Comparison of ENCODE assay signal across 15 cellular contexts in the genomic region with DNA sequence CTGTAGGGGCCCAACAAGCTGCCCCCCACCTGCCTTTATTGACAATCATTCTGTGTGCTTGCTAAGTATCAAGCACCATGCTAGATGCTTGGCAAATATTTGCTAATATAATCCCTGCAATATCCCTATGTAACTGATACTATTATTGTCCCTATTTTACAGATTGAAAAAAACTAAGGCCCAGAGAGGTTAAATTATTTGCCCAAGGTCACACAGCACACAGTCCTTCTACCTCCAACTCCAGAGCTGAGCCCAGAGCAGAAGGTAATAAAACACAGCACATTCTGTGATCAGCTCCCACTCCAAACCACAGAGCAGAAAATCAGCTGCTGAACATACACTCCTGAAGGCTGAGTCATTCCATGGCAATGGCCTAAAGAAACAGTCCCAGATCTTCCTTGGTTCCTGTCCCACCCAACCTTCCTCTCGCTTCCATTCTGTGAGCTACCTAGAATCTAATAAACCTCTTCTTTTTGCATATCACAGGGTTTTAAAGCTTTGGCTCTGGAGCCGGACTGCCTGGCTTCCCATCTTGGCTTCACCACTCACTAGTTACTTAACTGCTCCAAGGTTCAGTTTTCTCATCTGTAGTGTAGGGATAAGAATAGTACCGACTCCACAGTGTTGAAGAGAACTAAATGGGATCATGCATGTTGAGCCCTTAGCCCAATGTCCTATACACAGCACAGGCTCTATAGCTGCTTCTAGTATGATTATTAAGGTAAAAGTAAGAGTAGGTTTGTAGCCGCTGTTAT.
DNase-seq lines count a peak whose midpoint lies in the region; ATAC-seq and TF ChIP-seq lines count a peak whose summit lies in the region.
"Had no signal": no experiment of that assay in that cellular context is flagged by ENCODE, and none has a peak within 500 bp of the region (broad histone marks: within the 10 kb centered on the region; RNA-seq: fewer than 3 reads in every experiment).

No MANE protein-coding gene starts in this region.

- peak overlapping the region; percentile 76 for H3K9ac ChIP-seq in PC-3 (ENCODE audit: low read length)

- no peak for TF ChIP-seq CTCF in PC-3 (conservative IDR thresholded peaks at IDR 0.05; ENCODE audit: low read depth, low read length)
- TF ChIP-seq CTCF in epithelial cell of proximal tubule (conservative IDR thresholded peaks at IDR 0.05; ENCODE audit: low read depth, low read length): no peak
- no peak for TF ChIP-seq CTCF in sigmoid colon (IDR thresholded peaks at IDR 0.05)

- peak overlapping the region; percentile 80 for H3K4me2 ChIP-seq in PC-3 (ENCODE audit: low read length)

- H3K36me3 ChIP-seq in PC-3 (ENCODE audit: low read depth, low read length) (no peaks in the 10 kb centered on the region), sigmoid colon (no peaks in the 10 kb centered on the region)
- H3K36me3 ChIP-seq: heart right ventricle had no signal

- H3K4me1 Mint-ChIP-seq in activated T-cell treated with anti-CD3 and anti-CD28 coated beads, Interleukin-2, amount 50 U/mL, for 4 hours (ENCODE audit: low read depth): no peaks in the 10 kb centered on the region
- H3K4me1 Mint-ChIP-seq: activated B cell treated with CpG ODN at 0.5 μM for 24 hours had no signal

- peaks cover 3% of the 10 kb centered on the region for H3K27me3 Mint-ChIP-seq in activated T-cell treated with anti-CD3 and anti-CD28 coated beads, Interleukin-2, amount 50 U/mL, for 4 hours (ENCODE audit: low read depth)

- H3K4me1 ChIP-seq in PC-3 (ENCODE audit: insufficient read depth, low read length): peaks cover 26% of the 10 kb centered on the region
- no peaks in the 10 kb centered on the region for H3K4me1 ChIP-seq in sigmoid colon
- H3K4me1 ChIP-seq: heart right ventricle had no signal

- WGBS in sigmoid colon, 2 donors: 86 to 90% methylated on average over 4 of the region's 4 CpGs

- TF ChIP-seq POLR2A in sigmoid colon (IDR thresholded peaks at IDR 0.05): no peak

- H3K27me3 ChIP-seq in PC-3 (ENCODE audit: low read length) (no peaks in the 10 kb centered on the region), sigmoid colon (no peaks in the 10 kb centered on the region)
- H3K27me3 ChIP-seq: heart right ventricle had no signal

- intact Hi-C loops in PC-3 (cut with micrococcal nuclease): loop anchor here (1.0 to 2.0 kb wide), 4 partner anchors 23 to 405 kb away; no protein-coding TSS in a partner anchor
- intact Hi-C loops in sigmoid colon (cut with DNase I): no loop called here

- no peak overlapping the region for H3K4me3 Mint-ChIP-seq in activated T-cell treated with anti-CD3 and anti-CD28 coated beads, Interleukin-2, amount 50 U/mL, for 4 hours
- H3K4me3 Mint-ChIP-seq: activated B cell treated with CpG ODN at 0.5 μM for 24 hours; activated T-helper 1 cell treated with anti-CD3 and anti-CD28 coated beads, Interleukin-12 subunit alpha, Interleukin-12 subunit beta, Interleukin-2, Interleukin-4 antibody, amounts not matched to agents 30 ng/mL and 10 ng/mL and 1 ng/mL, durations not matched to agents 14 hours and 24 hours and 36 hours had no signal

- H2AFZ ChIP-seq in PC-3 (ENCODE audit: low read length): no peak overlapping the region

- no TSS peak for BruUV-seq in PC-3 (replicated peaks; lab: Mats Ljungman, UMichigan)

- peak overlapping the region; percentile 46; the same call in 1 of the 2 replicates for H3K4me3 ChIP-seq in PC-3 (ENCODE audit: low read length)
- H3K4me3 ChIP-seq in epithelial cell of proximal tubule (ENCODE audit: low read depth, low read length): no peak overlapping the region
- no peak overlapping the region for H3K4me3 ChIP-seq in sigmoid colon
- H3K4me3 ChIP-seq: heart right ventricle had no signal

- no peak for TF ChIP-seq EP300 in sigmoid colon (IDR thresholded peaks at IDR 0.05)

- POLR2A ChIA-PET in PC-3 (lab: Charles Lee; ENCODE audit: unreplicated experiment): interaction anchor here (0.7 to 0.8 kb wide), 2 partner anchors 56 to 76 kb away, joined by 3 to 4 read pairs; no protein-coding TSS in a partner anchor

- peaks cover 9% of the 10 kb centered on the region for H3F3A ChIP-seq in PC-3 (ENCODE audit: low read length, unreplicated experiment)

- H3K9me3 Mint-ChIP-seq in activated T-cell treated with anti-CD3 and anti-CD28 coated beads, Interleukin-2, amount 50 U/mL, for 4 hours: no peaks in the 10 kb centered on the region
- H3K9me3 Mint-ChIP-seq: activated T-helper 1 cell treated with anti-CD3 and anti-CD28 coated beads, Interleukin-12 subunit alpha, Interleukin-12 subunit beta, Interleukin-2, Interleukin-4 antibody, amounts not matched to agents 30 ng/mL and 10 ng/mL and 1 ng/mL, durations not matched to agents 14 hours and 24 hours and 36 hours had no signal

- peak; percentile 74 for ATAC-seq in PC-3
- no peak for ATAC-seq in activated T-cell treated with anti-CD3 and anti-CD28 coated beads, Interleukin-2, amount 50 U/mL, for 4 hours
- no peak for ATAC-seq in HG03469 (IDR thresholded peaks at IDR 0.05; ENCODE audit: unreplicated experiment)
- ATAC-seq in HG03196 (IDR thresholded peaks at IDR 0.05; ENCODE audit: unreplicated experiment): no peak

- CTCF ChIA-PET in PC-3 (lab: Charles Lee): no interaction called here

- no peaks in the 10 kb centered on the region for H3K36me3 Mint-ChIP-seq in activated T-cell treated with anti-CD3 and anti-CD28 coated beads, Interleukin-2, amount 50 U/mL, for 4 hours (ENCODE audit: insufficient read depth)

- DNase-seq in DMS53 (lab: John Stamatoyannopoulos, UW) (peak; percentile 89), PC-3 (peak; percentile 92), epithelial cell of proximal tubule (ENCODE audit: low read depth) (peak; percentile 80), sigmoid colon (peak; percentile 66), NCI-H1105 (lab: John Stamatoyannopoulos, UW) (no peak)
- no peak for DNase-seq in activated T-cell treated with anti-CD3 and anti-CD28 coated beads, Interleukin-2, amount 50 U/mL, for 4 hours
- DNase-seq: activated B cell treated with CpG ODN at 0.5 μM for 24 hours, DMS 273 treated with DMSO at 0.1 percent for 48 hours, heart right ventricle, KG1, mesendoderm, posterior cingulate gyrus had no signal

- H3K9me3 ChIP-seq in PC-3 (ENCODE audit: low read length) (no peaks in the 10 kb centered on the region), sigmoid colon (no peaks in the 10 kb centered on the region)

- no peaks in the 10 kb centered on the region for H3K9me2 ChIP-seq in PC-3 (replicated peaks; ENCODE audit: low read length)

- no peaks in the 10 kb centered on the region for H4K20me1 ChIP-seq in PC-3 (ENCODE audit: low read length)

- H3K79me2 ChIP-seq in PC-3 (ENCODE audit: low read length): no peaks in the 10 kb centered on the region

- H3K27ac ChIP-seq in PC-3 (ENCODE audit: low read length) (peak overlapping the region; percentile 96), sigmoid colon (peak overlapping the region in 1 of 4 donors; percentile 45)
- H3K27ac ChIP-seq: heart right ventricle had no signal

Comparison
In these comparisons a context has a peak if more than half of its experiments do, and no peak if none do; other contexts are left out.
1. DNase-seq: peak in DMS53 (single experiment), PC-3 (single experiment), epithelial cell of proximal tubule (single experiment) and sigmoid colon (single experiment); none in activated T-cell treated with anti-CD3 and anti-CD28 coated beads, Interleukin-2, amount 50 U/mL, for 4 hours (single experiment) and NCI-H1105 (single experiment).